ENCODE assay signal across 13 cellular contexts in genomic region chr2:190182071-190182524, GRCh38.
A peak's percentile ranks its signal among the peaks of the same experiment; 100 is the strongest.
DNase-seq lines count a peak whose midpoint lies in the region; ATAC-seq and TF ChIP-seq lines count a peak whose summit lies in the region.
"Had no signal": no experiment of that assay in that cellular context is flagged by ENCODE, and none has a peak within 500 bp of the region (broad histone marks: within the 10 kb centered on the region; RNA-seq: fewer than 3 reads in every experiment).

No MANE protein-coding gene starts in this region.

- H3K4me3 Mint-ChIP-seq in type B pancreatic cell = peak overlapping the region; percentile 62
- H3K4me3 Mint-ChIP-seq in activated T-cell treated with anti-CD3 and anti-CD28 coated beads, Interleukin-2, amount 50 U/mL, for 4 hours = no peak overlapping the region

- H3K27ac ChIP-seq in left ventricle myocardium inferior (replicated peaks) (peak overlapping the region; percentile 98), colonic mucosa (no peak overlapping the region)

- peaks cover 65% of the 10 kb centered on the region for H3K4me1 ChIP-seq in left ventricle myocardium inferior
- H3K4me1 ChIP-seq in colonic mucosa = no peaks in the 10 kb centered on the region

- H3K36me3 ChIP-seq in left ventricle myocardium inferior (no peaks in the 10 kb centered on the region), colonic mucosa (no peaks in the 10 kb centered on the region)
- H3K36me3 ChIP-seq: left lung, prostate gland, thyroid gland had no signal

- H3K27ac Mint-ChIP-seq in type B pancreatic cell = no peak overlapping the region

- no peaks in the 10 kb centered on the region for H3K9me3 ChIP-seq in left ventricle myocardium inferior (replicated peaks)
- H3K9me3 ChIP-seq in colonic mucosa = no peaks in the 10 kb centered on the region
- H3K9me3 ChIP-seq: left lung, prostate gland, thyroid gland had no signal

- H3K36me3 Mint-ChIP-seq in type B pancreatic cell = no peaks in the 10 kb centered on the region
- H3K36me3 Mint-ChIP-seq in activated T-cell treated with anti-CD3 and anti-CD28 coated beads, Interleukin-2, amount 50 U/mL, for 4 hours (ENCODE audit: insufficient read depth) = no peaks in the 10 kb centered on the region

- peaks cover 12% of the 10 kb centered on the region for H3K4me1 Mint-ChIP-seq in type B pancreatic cell (ENCODE audit: unreplicated experiment)
- peaks cover 9% of the 10 kb centered on the region for H3K4me1 Mint-ChIP-seq in activated T-cell treated with anti-CD3 and anti-CD28 coated beads, Interleukin-2, amount 50 U/mL, for 4 hours (ENCODE audit: low read depth)

- DNase-seq in left ventricle myocardium inferior (no peak), left cardiac atrium (no peak), colonic mucosa (no peak), type B pancreatic cell (ENCODE audit: extremely low spot score, unreplicated experiment) (no peak), dedifferentiated amniotic fluid mesenchymal stem cell (ENCODE audit: extremely low spot score) (no peak), AG08396 (ENCODE audit: low spot score) (no peak)
- no peak for DNase-seq in activated T-cell treated with anti-CD3 and anti-CD28 coated beads, Interleukin-2, amount 50 U/mL, for 4 hours
- DNase-seq: activated T-cell treated with anti-CD3 and anti-CD28 coated beads for 4 hours, GF-D8, left lung, thyroid gland had no signal

- H3K9ac ChIP-seq in colonic mucosa (ENCODE audit: low read depth in 2 of 2, low read length in 2 of 2) = no peak overlapping the region

- H3K4me3 ChIP-seq in left ventricle myocardium inferior (peak overlapping the region; percentile 84), colonic mucosa (peak overlapping the region; percentile 54)
- H3K4me3 ChIP-seq: thyroid gland had no signal

- intact Hi-C loops in left ventricle myocardium inferior (cut with micrococcal nuclease) = no loop called here
- intact Hi-C loops in left cardiac atrium (cut with DNase I) = loop anchor here in 1 of 2 donors (10.0 kb wide), 1 partner anchor 87 kb away; no protein-coding TSS in a partner anchor
- intact Hi-C loops in colonic mucosa (cut with DNase I) = no loop called here

- H3K27me3 ChIP-seq in left ventricle myocardium inferior (ENCODE audit: low read depth) = no peaks in the 10 kb centered on the region
- H3K27me3 ChIP-seq in colonic mucosa = no peaks in the 10 kb centered on the region
- H3K27me3 ChIP-seq: thyroid gland had no signal

- peaks cover 19% of the 10 kb centered on the region for H3K27me3 Mint-ChIP-seq in type B pancreatic cell
- H3K27me3 Mint-ChIP-seq in activated T-cell treated with anti-CD3 and anti-CD28 coated beads, Interleukin-2, amount 50 U/mL, for 4 hours (ENCODE audit: low read depth) = peaks cover 28% of the 10 kb centered on the region

- TF ChIP-seq CTCF in left ventricle myocardium inferior (IDR thresholded peaks at IDR 0.05; ENCODE audit: borderline replicate concordance) (no peak), colonic mucosa (IDR thresholded peaks at IDR 0.05) (no peak), type B pancreatic cell (conservative IDR thresholded peaks at IDR 0.05) (no peak)

- no peak for ATAC-seq in left cardiac atrium
- ATAC-seq in HG03280 (IDR thresholded peaks at IDR 0.05; ENCODE audit: unreplicated experiment) = peak; percentile 50
- no peak for ATAC-seq in activated T-cell treated with anti-CD3 and anti-CD28 coated beads, Interleukin-2, amount 50 U/mL, for 4 hours
- ATAC-seq: left lung had no signal

- no peaks in the 10 kb centered on the region for H3K9me3 Mint-ChIP-seq in type B pancreatic cell
- no peaks in the 10 kb centered on the region for H3K9me3 Mint-ChIP-seq in activated T-cell treated with anti-CD3 and anti-CD28 coated beads, Interleukin-2, amount 50 U/mL, for 4 hours
